Comparison of ENCODE assay signal across 7 cellular contexts in the genomic region with DNA sequence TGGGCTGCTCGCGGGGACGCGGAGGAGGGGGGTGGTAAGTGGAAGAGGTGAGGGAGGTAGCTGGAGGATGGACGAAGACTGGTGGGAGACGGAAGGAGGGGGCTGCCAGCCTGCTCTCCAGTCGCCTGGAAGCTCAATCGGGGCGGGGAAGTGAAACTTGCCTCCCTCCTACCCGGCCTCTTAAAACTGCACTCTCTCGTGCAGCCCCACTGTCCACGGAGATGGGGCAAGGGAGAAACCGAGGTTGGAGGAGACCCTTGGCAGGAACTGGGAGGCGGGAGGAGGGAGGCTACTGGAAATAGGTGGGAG. TPM values are rescaled to one million over a fixed set of nuclear protein-coding genes. Genes with fewer than 3 reads are reported as not detected.
DNase-seq lines count a peak whose midpoint lies in the region; ATAC-seq and TF ChIP-seq lines count a peak whose summit lies in the region.

No MANE protein-coding gene starts in this region.

- peaks cover 59% of the 10 kb centered on the region for H3K27me3 Mint-ChIP-seq in activated T-cell treated with anti-CD3 and anti-CD28 coated beads, Interleukin-2, amount 50 U/mL, for 4 hours (ENCODE audit: low read depth)

- H3K4me3 Mint-ChIP-seq in activated T-cell treated with anti-CD3 and anti-CD28 coated beads, Interleukin-2, amount 50 U/mL, for 4 hours = no peak overlapping the region

- no peak for TF ChIP-seq CTCF in GM20000 (IDR thresholded peaks at IDR 0.05; ENCODE audit: extremely low read depth, missing control alignments)
- TF ChIP-seq CTCF in RWPE1 (conservative IDR thresholded peaks at IDR 0.05; ENCODE audit: low read depth) = 0 out of 2 replicates have a peak, but pooled peaks have one; percentile 3

- peak; percentile 0 for ATAC-seq in Right ventricle myocardium superior (ENCODE audit: poor library complexity)
- ATAC-seq in HG03521 (IDR thresholded peaks at IDR 0.05; ENCODE audit: unreplicated experiment) = no peak
- no peak for ATAC-seq in activated T-cell treated with anti-CD3 and anti-CD28 coated beads, Interleukin-2, amount 50 U/mL, for 4 hours

- H3K27ac ChIP-seq in RWPE1 = peak overlapping the region; percentile 89
- peak overlapping the region in 17 of 21 experiments; percentile 14 to 89 (median 75) for H3K27ac ChIP-seq in skin epidermis

- H3K9me3 Mint-ChIP-seq in activated T-cell treated with anti-CD3 and anti-CD28 coated beads, Interleukin-2, amount 50 U/mL, for 4 hours = no peaks in the 10 kb centered on the region

- H3K4me3 ChIP-seq in skin epidermis = peak overlapping the region; percentile 34 to 69 (median 56)

- CTCF ChIA-PET in RWPE1 (lab: Yijun Ruan, JAX) = interaction anchor here (0.7 to 1.4 kb wide), 2 partner anchors 418 to 448 kb away, joined by 7 to 12 read pairs; no protein-coding TSS in a partner anchor

- intact Hi-C loops in Right ventricle myocardium superior (cut with DNase I) = loop anchor here (10.0 kb wide), 2 partner anchors 53 to 423 kb away; no protein-coding TSS in a partner anchor

- DNase-seq in GM20000 (ENCODE audit: low spot score) (peak; percentile 61), RWPE1 (ENCODE audit: low spot score) (peak; percentile 42), Right ventricle myocardium superior (no peak), occipital lobe (lab: John Stamatoyannopoulos, UW) (no peak)
- DNase-seq in activated T-cell treated with anti-CD3 and anti-CD28 coated beads, Interleukin-2, amount 50 U/mL, for 4 hours = no peak

- POLR2A ChIA-PET in RWPE1 (lab: Yijun Ruan, JAX; ENCODE audit: low non-redundant PET) = interaction anchor here (1.3 kb wide), 1 partner anchor 221 kb away, joined by 5 read pairs; no protein-coding TSS in a partner anchor

- H3K36me3 Mint-ChIP-seq in activated T-cell treated with anti-CD3 and anti-CD28 coated beads, Interleukin-2, amount 50 U/mL, for 4 hours (ENCODE audit: insufficient read depth) = no peaks in the 10 kb centered on the region

- peaks cover 2% of the 10 kb centered on the region for H3K4me1 Mint-ChIP-seq in activated T-cell treated with anti-CD3 and anti-CD28 coated beads, Interleukin-2, amount 50 U/mL, for 4 hours (ENCODE audit: low read depth)

RNA-seq across cellular contexts. Expression of a gene that starts 1.1 kb away (rescaled TPM):
- total RNA-seq in Right ventricle myocardium superior (10.9 TPM), occipital lobe (25.4 TPM)
- total RNA-seq in activated T-cell treated with anti-CD3 and anti-CD28 coated beads, Interleukin-2, amount 50 U/mL, for 4 hours = under 1 TPM; 0.08 to 0.16 (median 0.15) TPM

Comparison
In these comparisons a context has a peak if more than half of its experiments do, and no peak if none do; other contexts are left out.
1. DNase-seq: peak in GM20000 (single experiment) and RWPE1 (single experiment); none in Right ventricle myocardium superior (single experiment), occipital lobe (single experiment) and activated T-cell treated with anti-CD3 and anti-CD28 coated beads, Interleukin-2, amount 50 U/mL, for 4 hours (single experiment).
2. RNA of a gene that starts 1.1 kb away (total RNA-seq): 25.4 TPM in occipital lobe (single experiment) and 10.9 TPM in Right ventricle myocardium superior (single experiment); 0.08 to 0.16 TPM in activated T-cell treated with anti-CD3 and anti-CD28 coated beads, Interleukin-2, amount 50 U/mL, for 4 hours; every median in the first group is over 10 times any median in the second.